Comparison of ENCODE assay signal across 8 cellular contexts in the genomic region with DNA sequence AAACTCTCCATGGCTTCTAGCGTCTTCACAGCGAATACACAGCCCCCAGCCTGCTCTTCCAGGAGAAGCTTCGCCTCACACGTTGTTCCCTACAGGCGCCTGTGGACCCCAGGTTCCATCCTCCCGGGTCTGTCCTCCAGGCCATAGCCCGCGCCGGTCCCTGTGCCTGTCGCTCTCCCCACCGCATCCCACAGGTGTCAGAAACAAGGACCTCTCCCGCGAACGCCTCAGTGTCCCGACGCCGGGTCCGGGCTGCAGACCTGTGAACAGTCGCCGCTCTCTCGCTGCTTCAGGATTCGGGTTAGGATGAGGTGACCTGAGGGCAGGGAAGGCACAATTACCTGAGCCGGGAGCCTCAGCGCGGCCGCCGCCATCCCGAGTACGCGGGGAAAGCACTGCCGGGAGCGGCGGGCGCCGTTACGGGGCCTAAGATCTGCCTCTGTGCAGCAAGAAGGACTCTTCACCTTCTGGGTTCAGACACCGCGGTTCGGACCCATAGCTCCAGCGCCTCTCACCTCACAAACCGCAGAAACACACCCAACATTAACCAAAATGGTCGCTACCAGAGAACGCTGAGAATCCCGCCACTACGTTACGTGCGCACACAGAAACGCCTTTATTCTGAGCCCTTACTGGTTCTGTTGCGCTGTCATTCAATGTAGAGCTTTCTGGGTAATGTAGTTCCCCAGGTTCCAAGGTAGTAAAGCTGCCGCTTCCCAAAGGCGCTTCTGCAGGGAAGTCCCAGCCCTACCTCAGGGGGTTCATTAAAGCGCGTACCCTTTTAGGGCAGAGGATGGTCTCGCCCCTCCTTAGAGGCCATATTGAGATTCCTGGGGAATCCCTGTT. TPM values are rescaled to one million over a fixed set of nuclear protein-coding genes. Genes with fewer than 3 reads are reported as not detected.
A peak's percentile ranks its signal among the peaks of the same experiment; 100 is the strongest.
DNase-seq lines count a peak whose midpoint lies in the region; ATAC-seq, FAIRE-seq and TF ChIP-seq lines count a peak whose summit lies in the region.

A gene (minus strand): TSS at position 583 of the 846 bp plus-strand sequence. CDS start 1,580 bp downstream, outside the sequence.

- peak within 1 kb of the TSS; percentile 38 to 90 (median 81) for H3K9ac ChIP-seq in subcutaneous abdominal adipose tissue (ENCODE audit: low read length in 5 of 5)

- TF ChIP-seq RAD21 in Ishikawa (IDR thresholded peaks at IDR 0.05; ENCODE audit: low read depth): no peak

- H3K4me1 ChIP-seq in subcutaneous abdominal adipose tissue (ENCODE audit: control insufficient read depth in 5 of 5, insufficient read depth in 5 of 5, low read length in 5 of 5): peaks cover 0 to 13% (median 11%) of the 10 kb centered on the region in 5 donors

- ATAC-seq in activated T-cell treated with anti-CD3 and anti-CD28 coated beads, Interleukin-2, amount 50 U/mL, for 4 hours: peak; percentile 87 to 98
- no peak for ATAC-seq in HG02571 (IDR thresholded peaks at IDR 0.05; ENCODE audit: unreplicated experiment)

- H3K9me3 Mint-ChIP-seq in activated T-cell treated with anti-CD3 and anti-CD28 coated beads, Interleukin-2, amount 50 U/mL, for 4 hours: peaks cover 34% of the 10 kb centered on the region

- no peak for FAIRE-seq in H54 (lab: Jason Lieb, UNC)

- H3K27me3 ChIP-seq in GM06990 (replicated peaks; ENCODE audit: control insufficient read depth, insufficient read depth, low read length) (no peaks in the 10 kb centered on the region), subcutaneous abdominal adipose tissue (ENCODE audit: control insufficient read depth in 5 of 5, insufficient read depth in 4 of 5, low read length in 5 of 5) (no peaks in the 10 kb centered on the region)

- TF ChIP-seq POLR2A in H54 (IDR thresholded peaks at IDR 0.05; ENCODE audit: low read depth, low read length): no peak

- H3K27me3 Mint-ChIP-seq in activated T-cell treated with anti-CD3 and anti-CD28 coated beads, Interleukin-2, amount 50 U/mL, for 4 hours (ENCODE audit: low read depth): no peaks in the 10 kb centered on the region

- peak within 1 kb of the TSS; percentile 88 for H3K4me3 Mint-ChIP-seq in activated T-cell treated with anti-CD3 and anti-CD28 coated beads, Interleukin-2, amount 50 U/mL, for 4 hours

- peaks cover 6 to 56% (median 35%) of the 10 kb centered on the region in 5 donors for H3K9me3 ChIP-seq in subcutaneous abdominal adipose tissue (ENCODE audit: control insufficient read depth in 5 of 5, low read length in 5 of 5)

- H3K36me3 Mint-ChIP-seq in activated T-cell treated with anti-CD3 and anti-CD28 coated beads, Interleukin-2, amount 50 U/mL, for 4 hours (ENCODE audit: insufficient read depth): peaks cover 38% of the 10 kb centered on the region

- TF ChIP-seq EP300 in Ishikawa (IDR thresholded peaks at IDR 0.05; ENCODE audit: borderline replicate concordance): no peak

- DNase-seq in GM06990 (ENCODE audit: extremely low read depth, insufficient read length) (peak; percentile 31), fibroblast of gingiva (ENCODE audit: low read depth) (peak; percentile 76), mucosa of gallbladder (ENCODE audit: low spot score) (peak; percentile 81), H54 (ENCODE audit: insufficient read length, low spot score) (no peak)
- DNase-seq in activated T-cell treated with anti-CD3 and anti-CD28 coated beads, Interleukin-2, amount 50 U/mL, for 4 hours: peak; percentile 9

- TF ChIP-seq CTCF in GM06990 (IDR thresholded peaks at IDR 0.05; ENCODE audit: insufficient read depth, low read length, poor library complexity, severe bottlenecking): no peak

- peaks cover 9% of the 10 kb centered on the region for H3K4me1 Mint-ChIP-seq in activated T-cell treated with anti-CD3 and anti-CD28 coated beads, Interleukin-2, amount 50 U/mL, for 4 hours (ENCODE audit: low read depth)

- H3K27ac ChIP-seq in subcutaneous abdominal adipose tissue (ENCODE audit: low read depth, low read length): no peak within 1 kb of the TSS

- H3K4me3 ChIP-seq in GM06990 (replicated peaks; ENCODE audit: low read depth, low read length): peak within 1 kb of the TSS; percentile 63
- peak within 1 kb of the TSS; percentile 79 to 95 (median 86) for H3K4me3 ChIP-seq in subcutaneous abdominal adipose tissue (ENCODE audit: low read depth in 1 of 5, low read length in 5 of 5)

- H3K36me3 ChIP-seq in GM06990 (ENCODE audit: control insufficient read depth, insufficient read depth, low read length) (no peaks in the 10 kb centered on the region; the same call in 1 of the 2 replicates), subcutaneous abdominal adipose tissue (ENCODE audit: control insufficient read depth in 5 of 5, insufficient read depth in 5 of 5, low read length in 5 of 5) (peaks cover 0 to 14% (median under 1%) of the 10 kb centered on the region in 5 donors)

TF ChIP-seq in Ishikawa, 13 proteins besides CTCF, POLR2A, EP300 and RAD21:
- TF ChIP-seq CREB1 (IDR thresholded peaks at IDR 0.05; ENCODE audit: low read depth) (no peak), YY1 (IDR thresholded peaks at IDR 0.05; ENCODE audit: low read depth) (peak; percentile 19; the same call in 1 of the 2 replicates), FOXM1 (IDR thresholded peaks at IDR 0.05; ENCODE audit: borderline replicate concordance, low read depth) (no peak)

RNA-seq across cellular contexts. Expression of the gene that starts here (rescaled TPM):
- 1 to 10 TPM; 1.5 to 1.8 (median 1.8) TPM for total RNA-seq in activated T-cell treated with anti-CD3 and anti-CD28 coated beads, Interleukin-2, amount 50 U/mL, for 4 hours
- total RNA-seq in mucosa of gallbladder: 14.1 TPM
